ENCODE assay signal across 31 cellular contexts in genomic region chr5:9850456-9850855, GRCh38.
"Had no signal": no experiment of that assay in that cellular context is flagged by ENCODE, and none has a peak within 500 bp of the region (broad histone marks: within the 10 kb centered on the region; RNA-seq: fewer than 3 reads in every experiment).

No MANE protein-coding gene starts in this region.

- H3K4me3 ChIP-seq: adrenal gland, body of pancreas, esophagus squamous epithelium, gastroesophageal sphincter had no signal

- H3K9me3 ChIP-seq: adrenal gland, body of pancreas, esophagus squamous epithelium, gastroesophageal sphincter had no signal

- H3K27me3 Mint-ChIP-seq: activated B cell treated with CpG ODN at 0.5 μM for 24 hours; activated CD8-positive, alpha-beta T cell treated with anti-CD3 and anti-CD28 coated beads for 36 hours; activated naive CD8-positive, alpha-beta T cell treated with anti-CD3 and anti-CD28 coated beads for 36 hours; activated naive CD8-positive, alpha-beta T cell treated with anti-CD3 and anti-CD28 coated beads, Interleukin-2, amount 50 U/mL, for 24 hours; effector memory CD8-positive, alpha-beta T cell; T-helper 17 cell had no signal

- H3K27ac ChIP-seq: adrenal gland, body of pancreas, esophagus squamous epithelium, gastroesophageal sphincter, WERI-Rb-1 had no signal

- H3K27me3 ChIP-seq: adrenal gland, body of pancreas, esophagus squamous epithelium, gastroesophageal sphincter had no signal

- H3K4me3 Mint-ChIP-seq: activated B cell treated with CpG ODN at 0.5 μM for 24 hours; activated CD8-positive, alpha-beta T cell treated with anti-CD3 and anti-CD28 coated beads for 36 hours; activated naive CD4-positive, alpha-beta T cell treated with anti-CD3 and anti-CD28 coated beads for 36 hours; activated naive CD4-positive, alpha-beta T cell treated with anti-CD3 and anti-CD28 coated beads, Interleukin-2, amount 50 U/mL, for 24 hours; activated naive CD8-positive, alpha-beta T cell treated with anti-CD3 and anti-CD28 coated beads for 36 hours; activated naive CD8-positive, alpha-beta T cell treated with anti-CD3 and anti-CD28 coated beads, Interleukin-2, amount 50 U/mL, for 24 hours; activated T-cell treated with anti-CD3 and anti-CD28 coated beads, Interleukin-2, amount 50 U/mL, for 4 hours; effector memory CD8-positive, alpha-beta T cell; T-helper 17 cell; T-helper 2 cell treated with Interferon-gamma antibody and Interleukin-4, amounts not matched to agents 5 μg/mL and 100 μg/mL, for 36 hours had no signal

- H3K4me1 Mint-ChIP-seq: activated B cell treated with CpG ODN at 0.5 μM for 24 hours; activated naive CD4-positive, alpha-beta T cell treated with anti-CD3 and anti-CD28 coated beads, Interleukin-2, amount 50 U/mL, for 24 hours; activated naive CD8-positive, alpha-beta T cell treated with anti-CD3 and anti-CD28 coated beads for 36 hours; activated naive CD8-positive, alpha-beta T cell treated with anti-CD3 and anti-CD28 coated beads, Interleukin-2, amount 50 U/mL, for 24 hours; T-helper 17 cell had no signal

- H3K4me1 ChIP-seq: adrenal gland, body of pancreas, esophagus squamous epithelium, gastroesophageal sphincter had no signal

- H3K27ac Mint-ChIP-seq: activated B cell treated with CpG ODN at 0.5 μM for 24 hours; activated CD8-positive, alpha-beta T cell treated with anti-CD3 and anti-CD28 coated beads for 36 hours; activated naive CD4-positive, alpha-beta T cell treated with anti-CD3 and anti-CD28 coated beads for 36 hours; activated naive CD4-positive, alpha-beta T cell treated with anti-CD3 and anti-CD28 coated beads, Interleukin-2, amount 50 U/mL, for 24 hours; activated naive CD8-positive, alpha-beta T cell treated with anti-CD3 and anti-CD28 coated beads for 36 hours; activated naive CD8-positive, alpha-beta T cell treated with anti-CD3 and anti-CD28 coated beads, Interleukin-2, amount 50 U/mL, for 24 hours; activated T-helper 2 cell treated with anti-CD3 and anti-CD28 coated beads, Interferon-gamma antibody, Interleukin-2, Interleukin-4, amounts not matched to agents 10 μg/mL and 5 μg/mL and 100 μg/mL, durations not matched to agents 14 hours and 24 hours and 36 hours; effector memory CD8-positive, alpha-beta T cell; T-helper 17 cell; T-helper 2 cell treated with Interferon-gamma antibody and Interleukin-4, amounts not matched to agents 5 μg/mL and 100 μg/mL, for 36 hours had no signal

- DNase-seq: activated B cell treated with CpG ODN at 0.5 μM for 24 hours; activated CD4-positive, alpha-beta T cell treated with anti-CD3 and anti-CD28 coated beads for 48 hours; activated CD4-positive, alpha-beta T cell treated with anti-CD3 and anti-CD28 coated beads, Interleukin-2, amount 50 U/mL, for 1 hour; activated CD4-positive, alpha-beta T cell treated with anti-CD3 and anti-CD28 coated beads, Interleukin-2, amount 50 U/mL, for 48 hours; activated CD8-positive, alpha-beta memory T cell treated with anti-CD3 and anti-CD28 coated beads for 24 hours; activated CD8-positive, alpha-beta T cell treated with anti-CD3 and anti-CD28 coated beads for 36 hours; activated effector memory CD4-positive, alpha-beta T cell treated with anti-CD3 and anti-CD28 coated beads, Interleukin-2, amount 50 U/mL, for 16 hours; activated naive CD4-positive, alpha-beta T cell treated with anti-CD3 and anti-CD28 coated beads for 36 hours; activated naive CD8-positive, alpha-beta T cell treated with anti-CD3 and anti-CD28 coated beads for 36 hours; activated naive CD8-positive, alpha-beta T cell treated with anti-CD3 and anti-CD28 coated beads, Interleukin-2, amount 50 U/mL, for 24 hours; activated T-cell treated with anti-CD3 and anti-CD28 coated beads, Interleukin-2, amount 50 U/mL, for 4 hours; adrenal gland; amygdala; aorta; body of pancreas; cortex of kidney; dermis blood vessel endothelial cell; effector CD4-positive, alpha-beta T cell; effector memory CD8-positive, alpha-beta T cell; erythroblast; esophagus squamous epithelium; foreskin melanocyte; head of caudate nucleus; T-helper 1 cell; T-helper 17 cell; T1000; WERI-Rb-1 had no signal

- H3K36me3 ChIP-seq: adrenal gland, esophagus squamous epithelium, gastroesophageal sphincter, WERI-Rb-1 had no signal

- H3K36me3 Mint-ChIP-seq: activated naive CD4-positive, alpha-beta T cell treated with anti-CD3 and anti-CD28 coated beads, Interleukin-2, amount 50 U/mL, for 24 hours; activated naive CD8-positive, alpha-beta T cell treated with anti-CD3 and anti-CD28 coated beads for 36 hours had no signal

- H3K9me3 Mint-ChIP-seq: activated B cell treated with CpG ODN at 0.5 μM for 24 hours; activated CD8-positive, alpha-beta T cell treated with anti-CD3 and anti-CD28 coated beads for 36 hours; activated naive CD4-positive, alpha-beta T cell treated with anti-CD3 and anti-CD28 coated beads for 36 hours; activated naive CD8-positive, alpha-beta T cell treated with anti-CD3 and anti-CD28 coated beads for 36 hours; activated T-cell treated with anti-CD3 and anti-CD28 coated beads, Interleukin-2, amount 50 U/mL, for 4 hours had no signal
